24 cellular contexts compared by ENCODE assay signal in the genomic region with DNA sequence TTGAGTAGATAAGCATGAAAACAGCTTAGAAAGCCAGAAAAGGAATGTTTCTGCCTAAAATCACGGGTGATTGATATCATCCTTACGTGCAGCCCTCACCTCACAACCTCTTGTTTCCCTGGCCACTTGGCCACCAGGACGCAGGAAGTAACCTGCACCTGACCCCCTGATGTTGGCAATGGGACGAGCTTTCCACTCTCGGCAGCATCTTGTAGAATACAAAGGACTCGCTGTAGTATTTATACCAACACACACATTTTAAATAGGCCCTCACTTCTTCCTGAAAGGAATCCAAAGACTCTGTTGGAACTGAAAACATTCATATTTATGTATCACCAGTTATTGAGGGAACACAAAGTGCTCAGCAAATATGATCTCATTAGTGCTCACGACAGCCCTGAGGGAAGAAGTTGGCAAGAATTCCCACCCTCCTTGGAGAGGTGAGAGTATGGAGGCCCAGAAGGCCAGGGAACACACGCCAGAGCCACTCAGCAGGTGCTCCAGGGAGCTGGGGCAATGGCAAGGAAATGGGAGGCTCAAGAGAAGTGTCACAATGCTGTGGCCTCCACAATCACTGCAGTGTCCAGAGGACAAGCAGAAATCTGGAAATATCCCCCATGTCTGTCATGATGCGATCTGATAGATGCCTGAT.
A peak's percentile ranks its signal among the peaks of the same experiment; 100 is the strongest.
DNase-seq lines count a peak whose midpoint lies in the region; ATAC-seq and TF ChIP-seq lines count a peak whose summit lies in the region.
"Had no signal": no experiment of that assay in that cellular context is flagged by ENCODE, and none has a peak within 500 bp of the region (broad histone marks: within the 10 kb centered on the region; RNA-seq: fewer than 3 reads in every experiment).

No MANE protein-coding gene starts in this region.

- H2BK15ac ChIP-seq in IMR-90 (ENCODE audit: low read depth, low read length), result no peak overlapping the region; the same call in 2 of the 3 replicates

- H3K14ac ChIP-seq in IMR-90 (replicated peaks; ENCODE audit: low read depth, low read length), result no peak overlapping the region

- no peaks in the 10 kb centered on the region for H4K20me1 ChIP-seq in IMR-90 (ENCODE audit: insufficient read depth, low read length)
- no peaks in the 10 kb centered on the region for H4K20me1 ChIP-seq in OCI-LY7 (ENCODE audit: insufficient read depth, low read length)

- no peak overlapping the region for H3K9ac ChIP-seq in IMR-90 (ENCODE audit: low read depth, low read length)
- H3K9ac ChIP-seq: GM23248 had no signal

- CTCF ChIA-PET in IMR-90 (lab: Yijun Ruan, JAX), result no interaction called here
- CTCF ChIA-PET in OCI-LY7 (lab: Charles Lee; ENCODE audit: unreplicated experiment), result no interaction called here

- no peaks in the 10 kb centered on the region for H3K79me1 ChIP-seq in IMR-90 (ENCODE audit: low read depth in 1 of 2, low read length in 2 of 2)

- no peaks in the 10 kb centered on the region for H3K79me2 ChIP-seq in OCI-LY7 (ENCODE audit: insufficient read depth, low read depth, low read length)

- POLR2A ChIA-PET in IMR-90 (lab: Charles Lee; ENCODE audit: unreplicated experiment), result no interaction called here
- POLR2A ChIA-PET in OCI-LY7 (lab: Charles Lee), result no interaction called here

- peaks cover 4% of the 10 kb centered on the region; the same call in 1 of the 2 replicates for H3K9me1 ChIP-seq in IMR-90 (ENCODE audit: insufficient read depth, low read length)

- no peak overlapping the region for H4K5ac ChIP-seq in IMR-90 (ENCODE audit: low read depth, low read length)

- no peak for DNase-seq in IMR-90
- peak; percentile 35 for DNase-seq in epithelial cell of esophagus (ENCODE audit: low read depth)
- no peak for DNase-seq in sciatic nerve (ENCODE audit: low spot score)
- DNase-seq in OCI-LY7 (ENCODE audit: low spot score), result no peak
- no peak for DNase-seq in NCI-H524 (lab: John Stamatoyannopoulos, UW)
- DNase-seq: CD8-positive, alpha-beta T cell; DMS 273 treated with DMSO at 0.1 percent for 48 hours; DND-41; GM23248; H7; KBM-7; MG63; NCI-H1105 treated with DMSO at 0.1 percent for 48 hours; NCI-H146; NCI-H1930; NCI-H2107; NCI-H524 treated with DMSO at 0.1 percent for 48 hours; NCI-H82; NK-92 treated with Interleukin-12 subunit alpha and Interleukin-12 subunit beta, amount 100 ng/mL, for 24 hours; RPMI8226; SHP77 treated with DMSO at 0.1 percent for 48 hours had no signal

- H2AFZ ChIP-seq in IMR-90 (replicated peaks; ENCODE audit: low read length, poor library complexity) (peak overlapping the region; percentile 27), OCI-LY7 (ENCODE audit: low read length) (no peak overlapping the region)
- H2AFZ ChIP-seq: GM23248 had no signal

- no peak for ATAC-seq in IMR-90 (ENCODE audit: low read depth)
- peak; percentile 55 for ATAC-seq in sciatic nerve
- no peak for ATAC-seq in HG03354 (IDR thresholded peaks at IDR 0.05; ENCODE audit: poor library complexity, severe bottlenecking, unreplicated experiment)
- ATAC-seq: CD8-positive, alpha-beta T cell had no signal

- H2AK5ac ChIP-seq in IMR-90 (ENCODE audit: low read depth, low read length), result 0 out of 2 replicates have a peak overlapping the region, but pooled peaks have one; percentile 20

- intact Hi-C loops in IMR-90 (cut with micrococcal nuclease) (no loop called here), sciatic nerve (cut with DNase I) (no loop called here), OCI-LY7 (cut with micrococcal nuclease; ENCODE audit: unreplicated experiment) (no loop called here)

- in situ Hi-C loops in IMR-90 (cut with MboI; ENCODE audit: low sequenced_read_pairs), result no loop called here

- no peak overlapping the region for H2BK20ac ChIP-seq in IMR-90 (ENCODE audit: low read depth, low read length)

- H3K27me3 ChIP-seq in IMR-90 (ENCODE audit: control insufficient read depth, insufficient read depth, low read length), result no peaks in the 10 kb centered on the region
- H3K27me3 ChIP-seq: MG63 had no signal

- H4K91ac ChIP-seq in IMR-90 (ENCODE audit: insufficient read depth, low read depth, low read length), result no peak overlapping the region

- H3K9me2 ChIP-seq in OCI-LY7 (ENCODE audit: insufficient read depth, low read length), result no peaks in the 10 kb centered on the region

- H3K4ac ChIP-seq in IMR-90 (ENCODE audit: low read depth, low read length), result no peak overlapping the region

- H2BK5ac ChIP-seq in IMR-90 (ENCODE audit: low read depth, low read length, poor library complexity, severe bottlenecking), result no peak overlapping the region

- H2AK9ac ChIP-seq in IMR-90 (replicated peaks; ENCODE audit: low read depth, low read length, poor library complexity), result no peak overlapping the region

- dilution Hi-C loops in IMR-90 (cut with HindIII; ENCODE audit: low sequenced_read_pairs, unreplicated experiment), result no loop called here

- H3K4me2 ChIP-seq in IMR-90 (ENCODE audit: low read depth, low read length) (no peak overlapping the region), OCI-LY7 (ENCODE audit: low read length) (no peak overlapping the region)

- TF ChIP-seq RAD21 in IMR-90 (IDR thresholded peaks at IDR 0.05; ENCODE audit: low read length), result no peak

- H3K4me1 ChIP-seq in IMR-90 (ENCODE audit: control insufficient read depth, insufficient read depth, low read length) (peaks cover 5% of the 10 kb centered on the region; the same call in 1 of the 2 replicates), OCI-LY7 (ENCODE audit: insufficient read depth, low read length, poor library complexity, severe bottlenecking) (no peaks in the 10 kb centered on the region)

- 81% methylated on average over 3 of the region's 9 CpGs; no CpG with 5 or more reads in 1 of the 2 experiments for WGBS in IMR-90 (ENCODE audit: extremely low coverage in 2 of 2, insufficient read length in 1 of 2), 2 experiments

- H3K27ac ChIP-seq in 22Rv1 (peak overlapping the region; percentile 68), IMR-90 (ENCODE audit: insufficient read depth, low read length) (no peak overlapping the region), OCI-LY7 (ENCODE audit: low read depth, low read length, poor library complexity, severe bottlenecking) (no peak overlapping the region)
- H3K27ac ChIP-seq: C4-2B, GM23248 had no signal

- no peak overlapping the region for H3K23ac ChIP-seq in IMR-90 (ENCODE audit: low read depth, low read length)

- H3K9me3 ChIP-seq in IMR-90 (ENCODE audit: control insufficient read depth, insufficient read depth, low read length), result no peaks in the 10 kb centered on the region
- H3K9me3 ChIP-seq in OCI-LY7 (ENCODE audit: low read length), result no peaks in the 10 kb centered on the region
- H3K9me3 ChIP-seq: MG63 had no signal

- H3K18ac ChIP-seq in IMR-90 (ENCODE audit: low read depth, low read length), result no peak overlapping the region

- no peak overlapping the region for H4K8ac ChIP-seq in IMR-90 (ENCODE audit: low read depth in 2 of 2, low read length in 2 of 2)

- H3K36me3 ChIP-seq in IMR-90 (ENCODE audit: control insufficient read depth, insufficient read depth, low read length), result no peaks in the 10 kb centered on the region
- H3K36me3 ChIP-seq in OCI-LY7 (ENCODE audit: insufficient read depth, low read length), result no peaks in the 10 kb centered on the region
- H3K36me3 ChIP-seq: MG63 had no signal

- no peak overlapping the region for H2BK120ac ChIP-seq in IMR-90 (ENCODE audit: low read depth, low read length)

- TF ChIP-seq CTCF in 22Rv1 (IDR thresholded peaks at IDR 0.05) (no peak), IMR-90 (conservative IDR thresholded peaks at IDR 0.05; ENCODE audit: low read depth, low read length) (no peak), epithelial cell of esophagus (IDR thresholded peaks at IDR 0.05; ENCODE audit: insufficient read depth, low read depth, low read length, missing control alignments) (no peak), OCI-LY7 (conservative IDR thresholded peaks at IDR 0.05; ENCODE audit: low read length) (no peak)

- H3K56ac ChIP-seq in IMR-90 (ENCODE audit: extremely low read depth, insufficient read depth, low read length), result no peak overlapping the region

- BruUV-seq in IMR-90 (replicated peaks; lab: Mats Ljungman, UMichigan) (no TSS peak), OCI-LY7 (replicated peaks; lab: Mats Ljungman, UMichigan) (no TSS peak)

- no peak for TF ChIP-seq POLR2A in IMR-90 (IDR thresholded peaks at IDR 0.05; ENCODE audit: low read depth, low read length)

- H3K4me3 ChIP-seq in IMR-90 (ENCODE audit: insufficient read depth, low read depth, low read length) (no peak overlapping the region), epithelial cell of esophagus (ENCODE audit: low read length) (no peak overlapping the region), OCI-LY7 (ENCODE audit: low read depth, low read length, poor library complexity, severe bottlenecking) (no peak overlapping the region)
- H3K4me3 ChIP-seq: GM23248, MG63 had no signal

TF ChIP-seq in IMR-90, 13 proteins besides CTCF, POLR2A, EP300 and RAD21:
- TF ChIP-seq MXI1 (IDR thresholded peaks at IDR 0.05; ENCODE audit: borderline replicate concordance, low read depth, low read length) (no peak), NFE2L2 (IDR thresholded peaks at IDR 0.05; ENCODE audit: low read depth, low read length) (no peak)
TF ChIP-seq in IMR-90: peak in this region for 0.
